In the genomic region with DNA sequence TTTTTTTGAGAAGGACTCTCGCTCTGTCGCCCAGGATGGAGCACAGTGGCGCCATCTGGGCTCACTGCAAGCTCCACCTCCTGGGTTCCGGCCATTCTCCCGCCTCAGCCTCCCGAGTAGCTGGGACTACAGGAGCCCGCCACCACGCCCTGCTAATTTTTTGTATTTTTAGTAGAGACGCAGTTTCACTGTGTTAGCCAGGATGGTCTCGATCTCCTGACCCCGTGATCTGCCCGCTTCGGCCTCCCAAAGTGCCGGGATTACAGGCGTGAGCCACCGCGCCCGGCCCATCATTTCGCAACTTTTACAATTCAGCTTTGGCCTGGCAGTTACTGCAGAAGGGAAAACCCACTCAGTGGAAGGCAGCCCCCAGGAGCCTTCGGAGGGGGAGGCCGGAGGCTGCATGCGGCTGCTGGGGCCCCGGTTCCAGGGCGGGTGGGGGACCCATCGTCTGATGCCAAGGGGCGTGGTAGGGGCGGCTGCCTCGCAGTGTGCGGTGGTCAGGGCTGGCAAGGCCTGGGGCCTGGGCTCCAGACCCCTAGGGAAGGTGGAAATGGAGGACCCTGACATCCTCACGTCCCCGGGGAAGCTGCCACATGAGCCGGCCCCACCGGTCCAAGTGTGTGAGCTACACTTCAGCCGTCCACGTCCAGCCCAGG, we compare ENCODE assay signal across 8 cellular contexts. TPM values are rescaled to one million over a fixed set of nuclear protein-coding genes. Genes with fewer than 3 reads are reported as not detected.
DNase-seq lines count a peak whose midpoint lies in the region; ATAC-seq, FAIRE-seq and TF ChIP-seq lines count a peak whose summit lies in the region.
"Not testable (repeated sequence)": the region's sequence is repeated elsewhere in the genome, so short reads cannot be mapped to it uniquely, and the experiment has no call there.

No MANE protein-coding gene starts in this region.

- H2AFZ ChIP-seq in osteoblast (ENCODE audit: low read length) = not testable (repeated sequence)

- H3K9ac ChIP-seq in kidney (ENCODE audit: low read length in 2 of 2) = peak overlapping the region in 1 of 2 donors; percentile 10

- H3K4me1 ChIP-seq in CD8-positive, alpha-beta memory T cell (ENCODE audit: insufficient read depth, low read length) = peaks cover 14% of the 10 kb centered on the region
- H3K4me1 ChIP-seq in SJCRH30 = not testable (repeated sequence)
- peaks cover 6 to 15% of the 10 kb centered on the region in 2 donors for H3K4me1 ChIP-seq in kidney (ENCODE audit: control insufficient read depth in 1 of 2, insufficient read depth in 1 of 2, low read depth in 1 of 2, low read length in 2 of 2)
- peaks cover 25% of the 10 kb centered on the region for H3K4me1 ChIP-seq in osteoblast (ENCODE audit: insufficient read depth, low read length)
- peaks cover 11 to 34% of the 10 kb centered on the region in 2 donors for H3K4me1 ChIP-seq in thoracic aorta (ENCODE audit: control insufficient read depth in 1 of 2, low read depth in 2 of 2)

- H3K9me3 ChIP-seq in CD8-positive, alpha-beta memory T cell (ENCODE audit: low read length); SJCRH30 (replicated peaks); kidney (ENCODE audit: control insufficient read depth in 1 of 2, low read length in 2 of 2); osteoblast (ENCODE audit: low read depth, low read length); thoracic aorta: not testable (repeated sequence)

- H3K4me1 Mint-ChIP-seq in CD8-positive, alpha-beta memory T cell = peaks cover 8 to 35% (median 17%) of the 10 kb centered on the region in 3 donors
- not testable (repeated sequence) for H3K4me1 Mint-ChIP-seq in activated naive CD8-positive, alpha-beta T cell (ENCODE audit: low read depth); endothelial cell (ENCODE audit: unreplicated experiment)

- peak overlapping the region; percentile 87 for H3K4me2 ChIP-seq in osteoblast (ENCODE audit: insufficient read depth, low read length)

- not testable (repeated sequence) for H3K36me3 ChIP-seq in CD8-positive, alpha-beta memory T cell (ENCODE audit: insufficient read depth, low read length); SJCRH30; kidney (ENCODE audit: control insufficient read depth in 1 of 2, insufficient read depth in 2 of 2, low read length in 2 of 2)
- H3K36me3 ChIP-seq in osteoblast (ENCODE audit: insufficient read depth, low read length) (peaks cover 19% of the 10 kb centered on the region), thoracic aorta (peaks cover 11% of the 10 kb centered on the region)

- peaks cover 12% of the 10 kb centered on the region for H4K20me1 ChIP-seq in osteoblast (ENCODE audit: insufficient read depth, low read length)

- peak overlapping the region; percentile 78 for H3K27ac ChIP-seq in CD8-positive, alpha-beta memory T cell (ENCODE audit: low read depth, low read length)
- H3K27ac ChIP-seq in SJCRH30 (peak overlapping the region; percentile 81), kidney (ENCODE audit: low read depth in 2 of 2, low read length in 2 of 2) (peak overlapping the region in 1 of 2 donors; percentile 82), osteoblast (ENCODE audit: low read depth, low read length) (peak overlapping the region; percentile 73), thoracic aorta (peak overlapping the region; percentile 78 to 93)

- H3K27me3 ChIP-seq in CD8-positive, alpha-beta memory T cell (ENCODE audit: insufficient read depth, low read length, poor library complexity, severe bottlenecking); SJCRH30; osteoblast (ENCODE audit: insufficient read depth, low read length); thoracic aorta (replicated peaks; ENCODE audit: insufficient read depth): not testable (repeated sequence)

- intact Hi-C loops in kidney (cut with DNase I) = not testable (repeated sequence)

- H3K4me3 Mint-ChIP-seq in CD8-positive, alpha-beta memory T cell = peak overlapping the region; percentile 67 to 86 (median 78)
- H3K4me3 Mint-ChIP-seq in activated naive CD8-positive, alpha-beta T cell = peak overlapping the region; percentile 86
- peak overlapping the region; percentile 65 for H3K4me3 Mint-ChIP-seq in endothelial cell (ENCODE audit: unreplicated experiment)

- H3K27ac Mint-ChIP-seq in CD8-positive, alpha-beta memory T cell = peak overlapping the region in 7 of 8 donors; percentile 36 to 92 (median 70)
- H3K27ac Mint-ChIP-seq in activated naive CD8-positive, alpha-beta T cell = peak overlapping the region; percentile 80
- not testable (repeated sequence) for H3K27ac Mint-ChIP-seq in endothelial cell (ENCODE audit: unreplicated experiment)

- peak; percentile 1 for TF ChIP-seq CTCF in endothelial cell (IDR thresholded peaks at IDR 0.05; ENCODE audit: unreplicated experiment)
- TF ChIP-seq CTCF in kidney (IDR thresholded peaks at IDR 0.05; ENCODE audit: borderline replicate concordance, extremely low read depth, insufficient read depth); osteoblast (IDR thresholded peaks at IDR 0.05; ENCODE audit: extremely low read depth, low read depth, low read length); thoracic aorta (IDR thresholded peaks at IDR 0.05): not testable (repeated sequence)

- not testable (repeated sequence) for FAIRE-seq in kidney (lab: Jason Lieb, UNC)

- not testable (repeated sequence) for H3K27me3 Mint-ChIP-seq in CD8-positive, alpha-beta memory T cell; activated naive CD8-positive, alpha-beta T cell; endothelial cell (ENCODE audit: unreplicated experiment)

- CTCF ChIA-PET in CD8-positive, alpha-beta memory T cell (lab: Charles Lee) = interaction anchor here (1.0 to 3.9 kb wide), 9 partner anchors 10 to 403 kb away, joined by 3 to 23 read pairs (median 5); partner anchors contain the start of genes GALNS and TRAPPC2L

- ATAC-seq in thoracic aorta (ENCODE audit: insufficient number of reproducible peaks, low FRiP score, low read depth) = not testable (repeated sequence)

- POLR2A ChIA-PET in CD8-positive, alpha-beta memory T cell (lab: Charles Lee) = interaction anchor here (0.5 to 1.8 kb wide), 9 partner anchors 10 to 217 kb away, joined by 3 to 8 read pairs (median 5); partner anchors contain the start of genes CDT1, GALNS and TRAPPC2L

- peak overlapping the region; percentile 74 for H3K4me3 ChIP-seq in CD8-positive, alpha-beta memory T cell (ENCODE audit: low read length)
- peak overlapping the region; percentile 70 for H3K4me3 ChIP-seq in SJCRH30
- H3K4me3 ChIP-seq in kidney (ENCODE audit: low read length in 2 of 2) = peak overlapping the region in 1 of 2 donors; percentile 66
- peak overlapping the region; percentile 77 for H3K4me3 ChIP-seq in osteoblast (ENCODE audit: insufficient read depth, low read length)
- H3K4me3 ChIP-seq in thoracic aorta = peak overlapping the region; percentile 87

- not testable (repeated sequence) for H3K9me3 Mint-ChIP-seq in CD8-positive, alpha-beta memory T cell; activated naive CD8-positive, alpha-beta T cell (ENCODE audit: low read depth); endothelial cell (ENCODE audit: unreplicated experiment)

- peaks cover 0 to 23% (median 0%) of the 10 kb centered on the region in 3 donors for H3K36me3 Mint-ChIP-seq in CD8-positive, alpha-beta memory T cell
- not testable (repeated sequence) for H3K36me3 Mint-ChIP-seq in activated naive CD8-positive, alpha-beta T cell; endothelial cell (ENCODE audit: low read depth, unreplicated experiment)

- peaks cover 17% of the 10 kb centered on the region for H3K79me2 ChIP-seq in osteoblast (ENCODE audit: insufficient read depth, low read length)

- DNase-seq in CD8-positive, alpha-beta memory T cell; endothelial cell (ENCODE audit: low spot score); thoracic aorta (ENCODE audit: low spot score): not testable (repeated sequence)
- peak; percentile 60 for DNase-seq in HuH-7 (ENCODE audit: low spot score)
- DNase-seq in SJCRH30 = peak; percentile 34 to 44
- peak; percentile 86 for DNase-seq in kidney
- peak; percentile 57 for DNase-seq in osteoblast (ENCODE audit: insufficient read length, low spot score, missing footprints)

RNA-seq across cellular contexts. Expression of gene APRT, which starts 1.1 kb away (rescaled TPM):
- total RNA-seq in CD8-positive, alpha-beta memory T cell = 100 to 1,000 TPM; 338 to 348 TPM
- 490 TPM for polyA plus RNA-seq in CD8-positive, alpha-beta memory T cell
- total RNA-seq in SJCRH30 (2014; rRNA removed; shearing (Covaris generic)) = 43.4 and 46.5 TPM in 2 replicates
- total RNA-seq in endothelial cell (ENCODE audit: unreplicated experiment) = 80.7 TPM
- 105 TPM for total RNA-seq in kidney
- 204 TPM for polyA plus RNA-seq in kidney (ENCODE audit: insufficient read depth, low read depth, low replicate concordance)
- 41.8 and 53.6 TPM in 2 replicates for total RNA-seq in osteoblast
- total RNA-seq in thoracic aorta = 10 to 100 TPM; 45.5 to 80.7 TPM

RNA-seq across cellular contexts. Expression of gene CDT1, which starts 9.3 kb away (rescaled TPM):
- 100 to 1,000 TPM in 1 of 2 experiments, 10 to 100 TPM in 1; 97.6 to 106 TPM for total RNA-seq in CD8-positive, alpha-beta memory T cell
- 0.26 TPM for polyA plus RNA-seq in CD8-positive, alpha-beta memory T cell
- 24.3 and 27.2 TPM in 2 replicates for total RNA-seq in SJCRH30 (2014; rRNA removed; shearing (Covaris generic))
- total RNA-seq in endothelial cell (ENCODE audit: unreplicated experiment) (16.2 TPM), kidney (1.5 TPM), osteoblast (2.9 TPM in 2 replicates), thoracic aorta (under 1 TPM in 1 of 2 donors, not detected in 1; 0.71 TPM)
- polyA plus RNA-seq in kidney (ENCODE audit: insufficient read depth, low read depth, low replicate concordance) = 0.56 TPM

RNA-seq across cellular contexts. Expression of gene PIEZO1, which starts 27.8 kb away (rescaled TPM):
- 100 to 1,000 TPM; 215 to 230 TPM for total RNA-seq in CD8-positive, alpha-beta memory T cell
- polyA plus RNA-seq in CD8-positive, alpha-beta memory T cell = 58.4 TPM
- total RNA-seq in SJCRH30 (2014; rRNA removed; shearing (Covaris generic)) = 23.8 and 28.1 TPM in 2 replicates
- total RNA-seq in endothelial cell (ENCODE audit: unreplicated experiment) = 428 TPM
- total RNA-seq in kidney = 124 TPM
- polyA plus RNA-seq in kidney (ENCODE audit: insufficient read depth, low read depth, low replicate concordance) = 103 TPM
- total RNA-seq in osteoblast = 187 and 207 TPM in 2 replicates
- 100 to 1,000 TPM; 108 to 179 TPM for total RNA-seq in thoracic aorta

RNA-seq across cellular contexts. Expression of gene GALNS, which starts 43.9 kb away (rescaled TPM):
- total RNA-seq in CD8-positive, alpha-beta memory T cell = 10 to 100 TPM; 19.2 to 22.5 TPM
- polyA plus RNA-seq in CD8-positive, alpha-beta memory T cell = 13.0 TPM
- total RNA-seq in SJCRH30 (2014; rRNA removed; shearing (Covaris generic)) = 10.4 and 11.1 TPM in 2 replicates
- total RNA-seq in endothelial cell (ENCODE audit: unreplicated experiment) (24.7 TPM), kidney (37.2 TPM), osteoblast (43.6 and 48.1 TPM in 2 replicates), thoracic aorta (10 to 100 TPM; 24.8 to 38.7 TPM)
- 15.8 TPM for polyA plus RNA-seq in kidney (ENCODE audit: insufficient read depth, low read depth, low replicate concordance)

RNA-seq across cellular contexts. Expression of gene TRAPPC2L, which starts 44.1 kb away (rescaled TPM):
- 100 to 1,000 TPM in 1 of 2 experiments, 10 to 100 TPM in 1; 90.0 to 104 TPM for total RNA-seq in CD8-positive, alpha-beta memory T cell
- polyA plus RNA-seq in CD8-positive, alpha-beta memory T cell = 106 TPM
- 34.3 and 36.9 TPM in 2 replicates for total RNA-seq in SJCRH30 (2014; rRNA removed; shearing (Covaris generic))
- total RNA-seq in endothelial cell (ENCODE audit: unreplicated experiment) (65.3 TPM), kidney (48.3 TPM), osteoblast (43.1 and 47.7 TPM in 2 replicates), thoracic aorta (10 to 100 TPM; 12.4 to 31.4 TPM)
- polyA plus RNA-seq in kidney (ENCODE audit: insufficient read depth, low read depth, low replicate concordance) = 155 TPM
